In genomic region chr2:47034973-47035609, GRCh38 we compare ENCODE assay signal across 1 cellular context.
TF ChIP-seq lines count a peak whose summit lies in the region.

No MANE protein-coding gene starts in this region.

TF ChIP-seq in HepG2, 621 proteins besides CTCF, POLR2A, EP300 and RAD21 (continued from another document and continues in another):
- no peak for TF ChIP-seq ZBTB40 (IDR thresholded peaks at IDR 0.05)
- TF ChIP-seq ZBTB40 (CRISPR knock-in tag; IDR thresholded peaks at IDR 0.05), result no peak
- no peak for TF ChIP-seq ZNF468 (CRISPR knock-in tag; IDR thresholded peaks at IDR 0.05)
- TF ChIP-seq SALL1 (CRISPR knock-in tag; IDR thresholded peaks at IDR 0.05), result peak; percentile 19; the same call in 1 of the 2 replicates
- TF ChIP-seq MYNN (CRISPR knock-in tag; IDR thresholded peaks at IDR 0.05; ENCODE audit: low read depth), result no peak
- TF ChIP-seq TCF7L2 (IDR thresholded peaks at IDR 0.05; ENCODE audit: low read depth, low read length), result peak; percentile 43; the same call in 1 of the 2 replicates
- TF ChIP-seq MXD3 (CRISPR knock-in tag; IDR thresholded peaks at IDR 0.05), result peak; percentile 48; the same call in 1 of the 2 replicates
- TF ChIP-seq POGK (CRISPR knock-in tag; conservative IDR thresholded peaks at IDR 0.05), result no peak
- peak; percentile 10 for TF ChIP-seq PRPF4 (IDR thresholded peaks at IDR 0.05; ENCODE audit: low read depth, low read length, poor library complexity, severe bottlenecking)
- no peak for TF ChIP-seq ELF1 (CRISPR knock-in tag; IDR thresholded peaks at IDR 0.05)
- TF ChIP-seq ZNF224 (CRISPR knock-in tag; IDR thresholded peaks at IDR 0.05), result no peak
- no peak for TF ChIP-seq CREB3 (CRISPR knock-in tag; IDR thresholded peaks at IDR 0.05)
- peak; percentile 60; the same call in 1 of the 2 replicates for TF ChIP-seq ZNF281 (CRISPR knock-in tag; IDR thresholded peaks at IDR 0.05; ENCODE audit: borderline replicate concordance)
- no peak for TF ChIP-seq ZNF841 (CRISPR knock-in tag; IDR thresholded peaks at IDR 0.05; ENCODE audit: borderline replicate concordance)
- no peak for TF ChIP-seq ZNF746 (CRISPR knock-in tag; IDR thresholded peaks at IDR 0.05)
- TF ChIP-seq ZNF839 (CRISPR knock-in tag; IDR thresholded peaks at IDR 0.05; ENCODE audit: borderline replicate concordance), result 0 out of 2 replicates have a peak, but pooled peaks have one; percentile 7
- 0 out of 2 replicates have a peak, but pooled peaks have one; percentile 63 for TF ChIP-seq DMAP1 (CRISPR knock-in tag; IDR thresholded peaks at IDR 0.05)
- TF ChIP-seq ZFP36L2 (CRISPR knock-in tag; IDR thresholded peaks at IDR 0.05), result 0 out of 2 replicates have a peak, but pooled peaks have one; percentile 31
- no peak for TF ChIP-seq ZFP41 (CRISPR knock-in tag; IDR thresholded peaks at IDR 0.05; ENCODE audit: borderline replicate concordance)
- TF ChIP-seq ZIK1 (CRISPR knock-in tag; IDR thresholded peaks at IDR 0.05; ENCODE audit: borderline replicate concordance, low read depth), result no peak
- TF ChIP-seq TBX2 (CRISPR knock-in tag; IDR thresholded peaks at IDR 0.05; ENCODE audit: borderline replicate concordance), result peak; percentile 45; the same call in 1 of the 2 replicates
- no peak for TF ChIP-seq ONECUT2 (CRISPR knock-in tag; IDR thresholded peaks at IDR 0.05)
- no peak for TF ChIP-seq MTF2 (CRISPR knock-in tag; IDR thresholded peaks at IDR 0.05; ENCODE audit: borderline replicate concordance)
- no peak for TF ChIP-seq FOXA1 (IDR thresholded peaks at IDR 0.05)
- peak; percentile 35; the same call in 1 of the 2 replicates for TF ChIP-seq FOXA1 (CRISPR knock-in tag; IDR thresholded peaks at IDR 0.05)
- no peak for TF ChIP-seq E2F2 (CRISPR knock-in tag; IDR thresholded peaks at IDR 0.05; ENCODE audit: borderline replicate concordance)
- TF ChIP-seq RARG (CRISPR knock-in tag; IDR thresholded peaks at IDR 0.05; ENCODE audit: low read depth), result 0 out of 2 replicates have a peak, but pooled peaks have one; percentile 71
- peak; percentile 51; the same call in 1 of the 2 replicates for TF ChIP-seq ZNF430 (CRISPR knock-in tag; IDR thresholded peaks at IDR 0.05)
- TF ChIP-seq ZNF496 (CRISPR knock-in tag; IDR thresholded peaks at IDR 0.05; ENCODE audit: insufficient replicate concordance), result no peak
- TF ChIP-seq ATF6 (CRISPR knock-in tag; conservative IDR thresholded peaks at IDR 0.05), result no peak
- TF ChIP-seq ZNF282 (IDR thresholded peaks at IDR 0.05; ENCODE audit: partially characterized antibody), result no peak
- no peak for TF ChIP-seq ZSCAN20 (CRISPR knock-in tag; IDR thresholded peaks at IDR 0.05; ENCODE audit: borderline replicate concordance)
